35 cellular contexts compared by ENCODE assay signal in the genomic region with DNA sequence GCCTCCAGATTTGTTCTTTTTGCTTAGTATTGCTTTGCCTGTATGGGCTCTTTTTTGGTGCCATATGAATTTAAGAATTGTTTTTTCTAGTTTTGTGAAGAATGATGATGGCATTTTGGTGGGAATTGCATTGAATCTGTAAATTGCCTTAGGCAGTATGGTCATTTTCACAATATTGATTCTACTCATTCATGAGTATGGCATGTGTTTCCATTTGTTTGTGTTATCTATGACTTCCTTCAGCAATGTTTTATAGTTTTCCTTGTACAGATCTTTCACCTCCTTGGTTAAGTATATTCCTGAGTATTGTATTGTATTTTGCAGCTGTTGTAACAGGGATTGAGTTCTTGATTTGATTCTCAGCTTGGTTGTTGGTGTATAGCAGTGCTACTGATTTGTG. TPM values are rescaled to one million over a fixed set of nuclear protein-coding genes. Genes with fewer than 3 reads are reported as not detected.
A peak's percentile ranks its signal among the peaks of the same experiment; 100 is the strongest.
DNase-seq lines count a peak whose midpoint lies in the region; TF ChIP-seq lines count a peak whose summit lies in the region.
"Had no signal": no experiment of that assay in that cellular context is flagged by ENCODE, and none has a peak within 500 bp of the region (broad histone marks: within the 10 kb centered on the region; RNA-seq: fewer than 3 reads in every experiment).

No MANE protein-coding gene starts in this region.

- no peak overlapping the region for H3K9ac ChIP-seq in rectal smooth muscle tissue (ENCODE audit: low read length)
- H3K9ac ChIP-seq in neural progenitor cell = no peak overlapping the region

- H3K27me3 Mint-ChIP-seq in HFFc6 (ENCODE audit: insufficient read depth) (no peaks in the 10 kb centered on the region), neural progenitor cell (ENCODE audit: insufficient read depth, low read depth) (peaks cover 2% of the 10 kb centered on the region)
- H3K27me3 Mint-ChIP-seq: activated CD4-positive, alpha-beta T cell treated with anti-CD3 and anti-CD28 coated beads for 36 hours; naive thymus-derived CD8-positive, alpha-beta T cell; stimulated activated memory B cell treated with anti-CD40 and anti-IgM and Interleukin-4, amounts not matched to agents 10 μg/mL and 1 μg/mL and 100 μg/mL, for 72 hours had no signal

- no peaks in the 10 kb centered on the region for H3K79me2 ChIP-seq in neural progenitor cell (ENCODE audit: low read depth)

- H3K27me3 ChIP-seq in SJSA1 (replicated peaks) (no peaks in the 10 kb centered on the region), rectal smooth muscle tissue (ENCODE audit: control insufficient read depth, insufficient read depth, low read length) (no peaks in the 10 kb centered on the region), H7 (ENCODE audit: control insufficient read depth, insufficient read depth, low read length) (no peaks in the 10 kb centered on the region), neural progenitor cell (no peaks in the 10 kb centered on the region)
- H3K27me3 ChIP-seq: heart left ventricle, Peyer's patch, SJCRH30 had no signal

- H3K9me3 Mint-ChIP-seq in HFFc6 (peaks cover 23% of the 10 kb centered on the region), neural progenitor cell (peaks cover 45% of the 10 kb centered on the region)

- H3K4me1 ChIP-seq in SJSA1 (replicated peaks) (peaks cover 23% of the 10 kb centered on the region), rectal smooth muscle tissue (ENCODE audit: control insufficient read depth, insufficient read depth, low read length) (peaks cover 6% of the 10 kb centered on the region), neural progenitor cell (no peaks in the 10 kb centered on the region)
- H3K4me1 ChIP-seq: Peyer's patch, SJCRH30 had no signal

- H3K4me3 ChIP-seq in SJSA1 (no peak overlapping the region), foreskin fibroblast (ENCODE audit: low read depth in 1 of 2, low read length in 2 of 2) (no peak overlapping the region), rectal smooth muscle tissue (ENCODE audit: low read length) (no peak overlapping the region), H7 (ENCODE audit: insufficient read depth, low read depth, low read length) (no peak overlapping the region), neural progenitor cell (no peak overlapping the region)
- H3K4me3 ChIP-seq: heart left ventricle, Peyer's patch, SJCRH30, skin epidermis had no signal

- TF ChIP-seq CTCF in HFFc6 (IDR thresholded peaks at IDR 0.05) = no peak
- TF ChIP-seq CTCF in foreskin fibroblast (IDR thresholded peaks at IDR 0.05; ENCODE audit: low read depth, low read length) = no peak
- TF ChIP-seq CTCF in neural progenitor cell (IDR thresholded peaks at IDR 0.05) = no peak

- H4K20me1 ChIP-seq in neural progenitor cell (ENCODE audit: low read depth) = no peaks in the 10 kb centered on the region

- H3K4me3 Mint-ChIP-seq in HFFc6 (peak overlapping the region; percentile 33), neural progenitor cell (no peak overlapping the region)
- H3K4me3 Mint-ChIP-seq: activated CD4-positive, alpha-beta T cell treated with anti-CD3 and anti-CD28 coated beads for 36 hours; activated CD8-positive, alpha-beta T cell treated with anti-CD3 and anti-CD28 coated beads, Interleukin-2, amount 10 ng/mL, durations not matched to agents 7 days and 5 days; naive thymus-derived CD8-positive, alpha-beta T cell; stimulated activated memory B cell treated with anti-CD40 and anti-IgM and Interleukin-4, amounts not matched to agents 10 μg/mL and 1 μg/mL and 100 μg/mL, for 72 hours had no signal

- no peaks in the 10 kb centered on the region; the same call in 1 of the 2 replicates for H3K9me3 ChIP-seq in SJSA1 (replicated peaks)
- H3K9me3 ChIP-seq in neural progenitor cell (ENCODE audit: low read depth) = no peaks in the 10 kb centered on the region
- H3K9me3 ChIP-seq: Peyer's patch had no signal

- H3K4me2 ChIP-seq in neural progenitor cell = no peak overlapping the region

- H3K27ac Mint-ChIP-seq in HFFc6 (peak overlapping the region; percentile 58), neural progenitor cell (no peak overlapping the region)
- H3K27ac Mint-ChIP-seq: activated CD4-positive, alpha-beta T cell treated with anti-CD3 and anti-CD28 coated beads for 36 hours; activated CD8-positive, alpha-beta T cell treated with anti-CD3 and anti-CD28 coated beads, Interleukin-2, amount 10 ng/mL, durations not matched to agents 7 days and 5 days; activated naive CD4-positive, alpha-beta T cell treated with anti-CD3 and anti-CD28 coated beads, Interleukin-2, amount 50 U/mL, for 72 hours; activated T-helper 2 cell treated with anti-CD3 and anti-CD28 coated beads, Interferon-gamma antibody, Interleukin-2, Interleukin-4, amounts not matched to agents 10 μg/mL and 5 μg/mL and 100 μg/mL, durations not matched to agents 14 hours and 24 hours and 36 hours; naive thymus-derived CD8-positive, alpha-beta T cell; stimulated activated memory B cell treated with anti-CD40 and anti-IgM and Interleukin-4, amounts not matched to agents 10 μg/mL and 1 μg/mL and 100 μg/mL, for 72 hours had no signal

- peaks cover 40% of the 10 kb centered on the region for H3K4me1 Mint-ChIP-seq in HFFc6 (ENCODE audit: low read depth)
- H3K4me1 Mint-ChIP-seq in neural progenitor cell = no peaks in the 10 kb centered on the region

- H3F3A ChIP-seq in neural progenitor cell (ENCODE audit: low read depth) = no peaks in the 10 kb centered on the region

- H3K36me3 ChIP-seq in SJSA1 = no peaks in the 10 kb centered on the region
- no peaks in the 10 kb centered on the region for H3K36me3 ChIP-seq in rectal smooth muscle tissue (ENCODE audit: control insufficient read depth, insufficient read depth, low read length)
- no peaks in the 10 kb centered on the region for H3K36me3 ChIP-seq in H7 (replicated peaks; ENCODE audit: control insufficient read depth, insufficient read depth, low read length)
- no peaks in the 10 kb centered on the region for H3K36me3 ChIP-seq in neural progenitor cell
- H3K36me3 ChIP-seq: SJCRH30 had no signal

- peak; percentile 42 for DNase-seq in HFFc6
- no peak for DNase-seq in SJSA1 (ENCODE audit: low read depth in 1 of 2, low spot score in 2 of 2)
- DNase-seq in foreskin fibroblast = peak; percentile 56 to 81
- no peak for DNase-seq in NCI-H1105 (lab: John Stamatoyannopoulos, UW)
- DNase-seq in H7 = no peak
- no peak for DNase-seq in neural progenitor cell (ENCODE audit: low spot score)
- no peak for DNase-seq in SHP77 treated with DMSO at 0.1 percent for 48 hours (lab: John Stamatoyannopoulos, UW)
- DNase-seq: activated CD4-positive, alpha-beta T cell treated with anti-CD3 and anti-CD28 coated beads for 36 hours; activated CD8-positive, alpha-beta T cell treated with anti-CD3 and anti-CD28 coated beads, Interleukin-2, amount 10 ng/mL, durations not matched to agents 7 days and 5 days; aorta; caudate nucleus; cortex of kidney; DMS79 treated with DMSO at 0.1 percent for 48 hours; effector memory CD4-positive, alpha-beta T cell; heart left ventricle; islet precursor cell; left ventricle myocardium superior; midbrain; MV-4-11; naive thymus-derived CD8-positive, alpha-beta T cell; NCI-H1436 treated with DMSO at 0.1 percent for 48 hours; NCI-H2081 treated with DMSO at 0.1 percent for 48 hours; NCI-H226; NCI-H526 treated with DMSO at 0.1 percent for 48 hours; NK-92 treated with Interleukin-12 subunit alpha and Interleukin-12 subunit beta, amount 100 ng/mL, for 24 hours; Peyer's patch; SJCRH30; T1000 had no signal

- no peak overlapping the region for H2AFZ ChIP-seq in neural progenitor cell (replicated peaks)

- peak overlapping the region; percentile 20 for H3K27ac ChIP-seq in SJSA1
- H3K27ac ChIP-seq in rectal smooth muscle tissue (ENCODE audit: low read depth, low read length) = peak overlapping the region; percentile 10
- no peak overlapping the region for H3K27ac ChIP-seq in neural progenitor cell
- H3K27ac ChIP-seq: HL-60, Peyer's patch, SJCRH30, skin epidermis, VCaP had no signal

- H3K36me3 Mint-ChIP-seq in HFFc6 (ENCODE audit: low read depth) (peaks cover 30% of the 10 kb centered on the region), neural progenitor cell (peaks cover 17% of the 10 kb centered on the region)

RNA-seq across cellular contexts. Expression of gene ZBED5, which starts 18.3 kb away (rescaled TPM):
- total RNA-seq in HFFc6 (2021; fragmentation: NEBNext Ultra II Directional; extraction: Animal tissue kit (Norgen Biotek cat#: 25700)) = 10 to 100 TPM; 24.0 to 29.0 (median 26.4) TPM
- total RNA-seq in SJSA1 (2014; rRNA removed; shearing (Covaris generic)) = 22.7 and 29.5 TPM in 2 replicates
- total RNA-seq in H7 (2014; rRNA removed; shearing (Covaris generic)) = 34.2 and 47.7 TPM in 2 replicates
- 70.9 and 87.9 TPM in 2 replicates for total RNA-seq in neural progenitor cell (ENCODE audit: low replicate concordance)

Comparison
In these comparisons a context has a peak if more than half of its experiments do, and no peak if none do; other contexts are left out.
1. DNase-seq: peak in HFFc6 (single experiment) and foreskin fibroblast (2 of 2); none in SJSA1 (0 of 2), NCI-H1105 (single experiment), H7 (single experiment), neural progenitor cell (single experiment) and SHP77 treated with DMSO at 0.1 percent for 48 hours (single experiment).